In genomic region chr1:160681067-160681890, GRCh38 we compare ENCODE assay signal across 7 cellular contexts. TPM values are rescaled to one million over a fixed set of nuclear protein-coding genes. Genes with fewer than 3 reads are reported as not detected.
DNase-seq lines count a peak whose midpoint lies in the region; ATAC-seq, FAIRE-seq and TF ChIP-seq lines count a peak whose summit lies in the region.

No MANE protein-coding gene starts in this region.

- no peak overlapping the region for H3K4me2 ChIP-seq in PC-9

- peak; percentile 94 for FAIRE-seq in GM12891 (lab: Jason Lieb, UNC)

- ATAC-seq in HG03196 (IDR thresholded peaks at IDR 0.05; ENCODE audit: unreplicated experiment): peak; percentile 49
- no peak for ATAC-seq in GM18873 (IDR thresholded peaks at IDR 0.05; ENCODE audit: low FRiP score, unreplicated experiment)

- H3K9me3 Mint-ChIP-seq in progenitor cell of endocrine pancreas (ENCODE audit: low read depth): peaks cover 3% of the 10 kb centered on the region

- H3K9me2 ChIP-seq in PC-9 (ENCODE audit: insufficient read depth): no peaks in the 10 kb centered on the region

- no peaks in the 10 kb centered on the region for H3K36me3 Mint-ChIP-seq in progenitor cell of endocrine pancreas (ENCODE audit: insufficient read depth)

- no peaks in the 10 kb centered on the region for H3K4me1 Mint-ChIP-seq in progenitor cell of endocrine pancreas (ENCODE audit: low read depth)

- H3K79me2 ChIP-seq in PC-9 (ENCODE audit: low read depth): no peaks in the 10 kb centered on the region

- CTCF ChIA-PET in PC-9 (lab: Charles Lee): interaction anchor here (0.5 to 1.3 kb wide), 3 partner anchors 270 to 727 kb away, joined by 3 to 5 read pairs (median 4); no protein-coding TSS in a partner anchor

- no peaks in the 10 kb centered on the region for H3F3A ChIP-seq in PC-9 (ENCODE audit: insufficient read depth, low read depth)

- no peak overlapping the region for H3K27ac Mint-ChIP-seq in progenitor cell of endocrine pancreas

- H2AFZ ChIP-seq in PC-9: no peak overlapping the region

- no peaks in the 10 kb centered on the region for H4K20me1 ChIP-seq in PC-9 (ENCODE audit: insufficient read depth)

- TF ChIP-seq CTCF in PC-9 (conservative IDR thresholded peaks at IDR 0.05) (peak; percentile 71), progenitor cell of endocrine pancreas (IDR thresholded peaks at IDR 0.05; ENCODE audit: unreplicated experiment) (peak; percentile 55)

- peaks cover 6% of the 10 kb centered on the region for H3K27me3 Mint-ChIP-seq in progenitor cell of endocrine pancreas

- POLR2A ChIA-PET in PC-9 (lab: Charles Lee; ENCODE audit: unreplicated experiment): interaction anchor here (0.6 kb wide), 1 partner anchor 321 kb away, joined by 5 read pairs; no protein-coding TSS in a partner anchor

- BruUV-seq in PC-9 (replicated peaks; lab: Mats Ljungman, UMichigan): no TSS peak

- intact Hi-C loops in PC-9 (cut with micrococcal nuclease; ENCODE audit: unreplicated experiment): loop anchor here (2.0 to 5.0 kb wide), 7 partner anchors 46 to 701 kb away; no protein-coding TSS in a partner anchor

- no peak for DNase-seq in GM12891 (ENCODE audit: insufficient read length, low spot score)
- DNase-seq in PC-9: peak in 1 of 2 experiments; percentile 79
- DNase-seq in activated T-cell treated with anti-CD3 and anti-CD28 coated beads for 48 hours (ENCODE audit: low read depth): peak; percentile 83
- DNase-seq in foreskin melanocyte: peak; percentile 92
- peak; percentile 26 for DNase-seq in progenitor cell of endocrine pancreas (ENCODE audit: low spot score, unreplicated experiment)

- no peak overlapping the region for H3K27ac ChIP-seq in PC-9

- H3K27me3 ChIP-seq in PC-9 (ENCODE audit: insufficient read depth, low read depth): peaks cover 49% of the 10 kb centered on the region

- H3K4me3 Mint-ChIP-seq in progenitor cell of endocrine pancreas (ENCODE audit: low read depth): no peak overlapping the region

- no peaks in the 10 kb centered on the region for H3K4me1 ChIP-seq in PC-9 (replicated peaks; ENCODE audit: insufficient read depth)

- H3K36me3 ChIP-seq in PC-9 (ENCODE audit: low read depth): no peaks in the 10 kb centered on the region

- 0 out of 2 replicates have a peak, but pooled peaks cover 1% of the 10 kb centered on the region for H3K9me3 ChIP-seq in PC-9 (ENCODE audit: insufficient read depth, low read depth)

- no peak overlapping the region for H3K4me3 ChIP-seq in PC-9

- no peak for TF ChIP-seq POLR2A in GM12891 (IDR thresholded peaks at IDR 0.05; ENCODE audit: low read depth, low read length)

TF ChIP-seq in GM12891, 5 proteins besides CTCF, POLR2A, EP300 and RAD21:
- TF ChIP-seq POU2F2 (IDR thresholded peaks at IDR 0.05; ENCODE audit: low read depth, low read length) (no peak), TAF1 (IDR thresholded peaks at IDR 0.05; ENCODE audit: low read depth, low read length) (no peak), SPI1 (IDR thresholded peaks at IDR 0.05; ENCODE audit: low read depth, low read length) (no peak), PAX5 (IDR thresholded peaks at IDR 0.05; ENCODE audit: insufficient read depth, low read length, severe bottlenecking) (no peak), POLR2AphosphoS5 (IDR thresholded peaks at IDR 0.05; ENCODE audit: low read depth, low read length) (no peak)

RNA-seq across cellular contexts. Expression of gene CD48, which starts 30.3 kb away (rescaled TPM):
- polyA plus RNA-seq in GM12891 (2012; ENCODE audit: low read depth, missing spikeins): 614 TPM
- total RNA-seq in PC-9 (2021) (not detected in 2 replicates), progenitor cell of endocrine pancreas (not detected in 2 replicates)

RNA-seq across cellular contexts. Expression of gene SLAMF1, which starts 34.4 kb away (rescaled TPM):
- polyA plus RNA-seq in GM12891 (2012; ENCODE audit: low read depth, missing spikeins): 102 TPM
- total RNA-seq in PC-9 (2021) (not detected in 2 replicates), progenitor cell of endocrine pancreas (not detected in 2 replicates)

RNA-seq across cellular contexts. Expression of gene SLAMF7, which starts 57.8 kb away (rescaled TPM):
- 123 TPM for polyA plus RNA-seq in GM12891 (2012; ENCODE audit: low read depth, missing spikeins)
- total RNA-seq in PC-9 (2021): 1.7 and 3.6 TPM in 2 replicates
- total RNA-seq in progenitor cell of endocrine pancreas: not detected in 2 replicates
